In genomic region chr10:19347592-19347991, GRCh38 we compare ENCODE assay signal across 19 cellular contexts.
DNase-seq lines count a peak whose midpoint lies in the region; ATAC-seq and TF ChIP-seq lines count a peak whose summit lies in the region.
"Had no signal": no experiment of that assay in that cellular context is flagged by ENCODE, and none has a peak within 500 bp of the region (broad histone marks: within the 10 kb centered on the region; RNA-seq: fewer than 3 reads in every experiment).

No MANE protein-coding gene starts in this region.

- DNase-seq in AG04450 (ENCODE audit: low read depth, low spot score), result no peak
- DNase-seq in HFF-Myc (ENCODE audit: extremely low read depth, low read depth), result no peak
- DNase-seq in left lobe of liver (ENCODE audit: low spot score), result peak; percentile 46
- no peak for DNase-seq in effector CD8-positive, alpha-beta T cell (lab: John Stamatoyannopoulos, UW)
- no peak for DNase-seq in kidney glomerular epithelial cell (lab: John Stamatoyannopoulos, UW)
- no peak for DNase-seq in stimulated activated CD4-positive, alpha-beta T cell treated with anti-CD3 and anti-CD28 coated beads, Interleukin-15, amount 100 ng/mL, for 24 hours
- DNase-seq: activated CD8-positive, alpha-beta memory T cell treated with anti-CD3 and anti-CD28 coated beads, Interleukin-2, amount 50 U/mL, for 4 hours; activated naive CD8-positive, alpha-beta T cell treated with anti-CD3 and anti-CD28 coated beads, Interleukin-2, amount 50 U/mL, for 24 hours; MV-4-11; NCI-H510A; posterior cingulate gyrus; stimulated activated CD4-positive, alpha-beta T cell treated with anti-CD3 and anti-CD28 coated beads, Interleukin-4, amount 100 ng/mL, for 4 hours; stimulated activated naive CD8-positive, alpha-beta T cell treated with anti-CD3 and anti-CD28 coated beads, Interleukin-15, Interleukin-2, amounts not matched to agents 100 U/mL and 50 U/mL, for 24 hours had no signal

- CTCF ChIA-PET in AG04450 (lab: Charles Lee), result interaction anchor here (0.5 to 1.3 kb wide), 3 partner anchors 9 to 151 kb away, joined by 4 to 5 read pairs (median 4); no protein-coding TSS in a partner anchor

- no peaks in the 10 kb centered on the region for H3K27me3 ChIP-seq in AG04450 (ENCODE audit: control insufficient read depth, insufficient read depth, low read length)
- H3K27me3 ChIP-seq: SJSA1 had no signal

- H3K27ac ChIP-seq in AG04450 (ENCODE audit: low read depth, low read length), result no peak overlapping the region
- H3K27ac ChIP-seq: HL-60, SJSA1 had no signal

- TF ChIP-seq CTCF in AG04450 (IDR thresholded peaks at IDR 0.05; ENCODE audit: low read depth, low read length) (peak; percentile 47), HFF-Myc (IDR thresholded peaks at IDR 0.05; ENCODE audit: low read depth, low read length, missing control alignments) (peak; percentile 7), brain (conservative IDR thresholded peaks at IDR 0.05) (peak; percentile 15 to 53)

- H3K27ac Mint-ChIP-seq in brain, result no peak overlapping the region
- H3K27ac Mint-ChIP-seq: activated naive CD8-positive, alpha-beta T cell treated with anti-CD3 and anti-CD28 coated beads, Interleukin-2, amount 50 U/mL, for 24 hours; CD14-positive monocyte had no signal

- H3K9me3 Mint-ChIP-seq in brain, result no peaks in the 10 kb centered on the region
- H3K9me3 Mint-ChIP-seq: CD14-positive monocyte had no signal

- H3K27me3 Mint-ChIP-seq in brain, result no peaks in the 10 kb centered on the region
- H3K27me3 Mint-ChIP-seq: activated naive CD8-positive, alpha-beta T cell treated with anti-CD3 and anti-CD28 coated beads, Interleukin-2, amount 50 U/mL, for 24 hours had no signal

- H3K9me3 ChIP-seq in AG04450 (ENCODE audit: control insufficient read depth, insufficient read depth, low read length), result no peaks in the 10 kb centered on the region
- H3K9me3 ChIP-seq: SJSA1 had no signal

- H3K36me3 Mint-ChIP-seq in brain, result no peaks in the 10 kb centered on the region
- H3K36me3 Mint-ChIP-seq: CD14-positive monocyte had no signal

- peak; percentile 82 for ATAC-seq in left lobe of liver
- ATAC-seq in GM18498 (IDR thresholded peaks at IDR 0.05; ENCODE audit: unreplicated experiment), result no peak
- ATAC-seq: activated naive CD8-positive, alpha-beta T cell treated with anti-CD3 and anti-CD28 coated beads, Interleukin-2, amount 50 U/mL, for 24 hours; stimulated activated naive CD8-positive, alpha-beta T cell treated with anti-CD3 and anti-CD28 coated beads, Interleukin-15, Interleukin-2, amounts not matched to agents 100 U/mL and 50 U/mL, for 24 hours had no signal

- H3K4me3 ChIP-seq in AG04450 (ENCODE audit: low read depth, low read length) (no peak overlapping the region), HFF-Myc (replicated peaks; ENCODE audit: low read depth, low read length) (no peak overlapping the region)
- H3K4me3 ChIP-seq: lung, SJSA1 had no signal

- no peaks in the 10 kb centered on the region for H3K4me1 Mint-ChIP-seq in brain
- H3K4me1 Mint-ChIP-seq: activated naive CD8-positive, alpha-beta T cell treated with anti-CD3 and anti-CD28 coated beads, Interleukin-2, amount 50 U/mL, for 24 hours; CD14-positive monocyte had no signal

- H3K4me3 Mint-ChIP-seq in brain, result no peak overlapping the region
- H3K4me3 Mint-ChIP-seq: activated naive CD8-positive, alpha-beta T cell treated with anti-CD3 and anti-CD28 coated beads, Interleukin-2, amount 50 U/mL, for 24 hours; CD14-positive monocyte had no signal

- POLR2A ChIA-PET in AG04450 (lab: Yijun Ruan, JAX), result no interaction called here
